In the genomic region with DNA sequence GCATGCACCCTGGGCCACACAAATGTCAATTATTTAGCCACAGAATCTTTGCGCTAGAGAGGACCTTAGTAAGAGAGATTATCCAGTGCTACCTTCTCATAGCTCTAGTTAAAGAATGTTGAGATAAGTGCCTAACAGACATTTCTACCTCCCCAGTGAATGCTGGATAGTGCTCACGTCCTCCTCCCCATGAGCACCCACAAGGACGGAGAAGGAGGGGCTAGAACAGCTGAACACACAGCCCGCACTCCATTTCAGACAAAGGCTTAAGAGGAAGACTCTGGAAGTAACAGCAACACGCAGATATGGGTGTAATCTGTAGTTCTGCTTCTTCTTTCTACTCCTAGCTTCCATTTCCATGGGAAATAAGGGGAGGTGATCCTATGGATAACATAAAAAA, we compare ENCODE assay signal across 22 cellular contexts.
DNase-seq lines count a peak whose midpoint lies in the region; ATAC-seq, FAIRE-seq and TF ChIP-seq lines count a peak whose summit lies in the region.
"Had no signal": no experiment of that assay in that cellular context is flagged by ENCODE, and none has a peak within 500 bp of the region (broad histone marks: within the 10 kb centered on the region; RNA-seq: fewer than 3 reads in every experiment).

No MANE protein-coding gene starts in this region.

- H3K4me1 ChIP-seq in heart left ventricle (peaks cover 4 to 61% (median 42%) of the 10 kb centered on the region in 12 donors), pancreas (peaks cover 5 to 11% (median 7%) of the 10 kb centered on the region in 3 donors), upper lobe of right lung (peaks cover 4% of the 10 kb centered on the region)
- H3K4me1 ChIP-seq: spleen, testis had no signal

- no peak for TF ChIP-seq POLR2A in heart left ventricle (IDR thresholded peaks at IDR 0.05)

- H3K27ac ChIP-seq in heart left ventricle (peak overlapping the region; percentile 67 to 97 (median 89)), pancreas (no peak overlapping the region), upper lobe of right lung (peak overlapping the region; percentile 75)
- H3K27ac ChIP-seq: BLaER1 treated with 17β-estradiol and CSF1 and Interleukin-3, amounts not matched to agents 10 nM and 100 nM; spleen; testis had no signal

- ATAC-seq in heart left ventricle (peak; percentile 49 to 80 (median 64)), pancreas (peak; percentile 19 to 62 (median 30)), upper lobe of right lung (peak; percentile 70), GM18870 (IDR thresholded peaks at IDR 0.05; ENCODE audit: unreplicated experiment) (no peak)
- ATAC-seq: activated naive CD4-positive, alpha-beta T cell treated with anti-CD3 and anti-CD28 coated beads, Interleukin-2, amount 50 U/mL, for 72 hours had no signal

- no peaks in the 10 kb centered on the region for H3K27me3 ChIP-seq in heart left ventricle
- no peaks in the 10 kb centered on the region for H3K27me3 ChIP-seq in pancreas
- no peaks in the 10 kb centered on the region for H3K27me3 ChIP-seq in upper lobe of right lung
- H3K27me3 ChIP-seq: BLaER1 treated with 17β-estradiol and CSF1 and Interleukin-3, amounts not matched to agents 10 nM and 100 nM; testis had no signal

- peak overlapping the region in 8 of 12 donors; percentile 5 to 34 (median 16) for H3K4me3 ChIP-seq in heart left ventricle
- no peak overlapping the region for H3K4me3 ChIP-seq in pancreas
- H3K4me3 ChIP-seq in upper lobe of right lung: no peak overlapping the region
- H3K4me3 ChIP-seq: BLaER1 treated with 17β-estradiol and CSF1 and Interleukin-3, amounts not matched to agents 10 nM and 100 nM; spleen; testis had no signal

- H3K9me3 ChIP-seq in heart left ventricle (no peaks in the 10 kb centered on the region), pancreas (no peaks in the 10 kb centered on the region), upper lobe of right lung (no peaks in the 10 kb centered on the region)
- H3K9me3 ChIP-seq: BLaER1 treated with 17β-estradiol and CSF1 and Interleukin-3, amounts not matched to agents 10 nM and 100 nM; spleen; testis had no signal

- TF ChIP-seq CTCF in heart left ventricle (IDR thresholded peaks at IDR 0.05): no peak
- no peak for TF ChIP-seq CTCF in pancreas (IDR thresholded peaks at IDR 0.05)
- TF ChIP-seq CTCF in upper lobe of right lung (IDR thresholded peaks at IDR 0.05): no peak

- intact Hi-C loops in heart left ventricle (cut with DNase I): loop anchor here in 5 of 10 donors (2.0 to 5.0 kb wide), 4 partner anchors 33 to 121 kb away; partner anchors contain the start of gene FEM1C (in 4 of the 5)
- intact Hi-C loops in pancreas (cut with DNase I): no loop called here
- intact Hi-C loops in upper lobe of right lung (cut with DNase I): no loop called here

- 22 to 36% (median 26%) methylated on average over 5 of the region's 5 CpGs for WGBS in heart left ventricle, 4 donors
- 44 to 56% methylated on average over 5 of the region's 5 CpGs for WGBS in pancreas, 2 donors

- DNase-seq in NCI-H510A treated with DMSO at 0.1 percent for 48 hours (lab: John Stamatoyannopoulos, UW) (peak; percentile 29), NCI-H510A (lab: John Stamatoyannopoulos, UW) (no peak), heart left ventricle (peak in 3 of 5 donors; percentile 45 to 61 (median 48)), pancreas (no peak), upper lobe of right lung (no peak), anterior cingulate cortex (lab: John Stamatoyannopoulos, UW) (no peak), urothelium cell line (ENCODE audit: low spot score) (no peak)
- DNase-seq: activated CD4-positive, alpha-beta T cell treated with anti-CD3 and anti-CD28 coated beads, Interleukin-2, amount 50 U/mL, for 48 hours; activated T-cell treated with anti-CD3 and anti-CD28 coated beads, Interleukin-2, amount 50 U/mL, for 1 hour; foreskin melanocyte; GF-D8; NCI-H1417 treated with DMSO at 0.1 percent for 48 hours; NCI-H2227 treated with DMSO at 0.1 percent for 48 hours; SIG-M5; spleen; stimulated activated CD8-positive, alpha-beta memory T cell treated with anti-CD3 and anti-CD28 coated beads, Interleukin-4, amount 100 ng/mL, for 48 hours; T-helper 2 cell; testis had no signal

- no peak for FAIRE-seq in pancreas (lab: Jason Lieb, UNC)
- FAIRE-seq in urothelium cell line (lab: Jason Lieb, UNC): no peak
- FAIRE-seq: GM12891 had no signal

- H3K36me3 ChIP-seq in heart left ventricle (no peaks in the 10 kb centered on the region), pancreas (no peaks in the 10 kb centered on the region), upper lobe of right lung (no peaks in the 10 kb centered on the region)
- H3K36me3 ChIP-seq: BLaER1 treated with 17β-estradiol and CSF1 and Interleukin-3, amounts not matched to agents 10 nM and 100 nM; spleen had no signal

Comparison
In these comparisons a context has a peak if more than half of its experiments do, and no peak if none do; other contexts are left out.
1. DNase-seq: peak in NCI-H510A treated with DMSO at 0.1 percent for 48 hours (single experiment) and heart left ventricle (3 of 5); none in NCI-H510A (single experiment), pancreas (0 of 6), upper lobe of right lung (single experiment), anterior cingulate cortex (0 of 58) and urothelium cell line (single experiment).
2. H3K27ac ChIP-seq: peak in heart left ventricle (12 of 12) and upper lobe of right lung (single experiment); none in pancreas (0 of 4).
3. H3K4me3 ChIP-seq: peak in heart left ventricle (8 of 12); none in pancreas (0 of 4) and upper lobe of right lung (single experiment).